In the genomic region with DNA sequence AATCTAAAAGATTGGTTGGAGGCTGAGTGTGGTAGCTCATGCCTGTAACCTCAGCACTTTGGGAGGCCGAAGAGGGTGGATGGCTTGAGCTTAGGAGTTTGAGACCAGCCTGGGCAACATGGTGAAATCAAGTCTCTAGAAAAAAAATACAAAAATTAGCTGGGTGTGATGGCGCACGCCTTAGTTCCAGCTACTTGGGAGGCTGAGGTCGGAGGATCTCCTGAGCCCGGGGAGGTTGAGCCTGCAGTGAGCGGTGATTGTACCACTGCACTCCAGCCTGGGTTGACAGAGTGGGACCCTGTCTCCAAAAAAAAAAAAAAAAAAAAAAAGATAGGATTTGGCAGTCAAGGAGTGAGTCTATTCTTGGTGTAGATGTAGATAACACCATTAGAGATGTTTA, we compare ENCODE assay signal across 22 cellular contexts. TPM values are rescaled to one million over a fixed set of nuclear protein-coding genes. Genes with fewer than 3 reads are reported as not detected.
DNase-seq lines count a peak whose midpoint lies in the region; ATAC-seq and TF ChIP-seq lines count a peak whose summit lies in the region.
"Had no signal": no experiment of that assay in that cellular context is flagged by ENCODE, and none has a peak within 500 bp of the region (broad histone marks: within the 10 kb centered on the region; RNA-seq: fewer than 3 reads in every experiment).

No MANE protein-coding gene starts in this region.

- no peak for TF ChIP-seq CTCF in ascending aorta (IDR thresholded peaks at IDR 0.05)
- TF ChIP-seq CTCF in upper lobe of left lung (IDR thresholded peaks at IDR 0.05), result no peak

- H3K4me3 Mint-ChIP-seq in activated CD4-positive, alpha-beta T cell treated with anti-CD3 and anti-CD28 coated beads, Interleukin-2, amount 10 ng/mL, durations not matched to agents 7 days and 5 days, result no peak overlapping the region
- H3K4me3 Mint-ChIP-seq: B cell; CD4-positive, CD25-positive, alpha-beta regulatory T cell; CD8-positive, alpha-beta T cell had no signal

- H3K27me3 Mint-ChIP-seq in activated CD4-positive, alpha-beta T cell treated with anti-CD3 and anti-CD28 coated beads, Interleukin-2, amount 10 ng/mL, durations not matched to agents 7 days and 5 days, result no peaks in the 10 kb centered on the region
- H3K27me3 Mint-ChIP-seq: B cell had no signal

- no peaks in the 10 kb centered on the region for H3K36me3 Mint-ChIP-seq in activated CD4-positive, alpha-beta T cell treated with anti-CD3 and anti-CD28 coated beads, Interleukin-2, amount 10 ng/mL, durations not matched to agents 7 days and 5 days (ENCODE audit: low read depth)
- H3K36me3 Mint-ChIP-seq: CD4-positive, CD25-positive, alpha-beta regulatory T cell; CD8-positive, alpha-beta T cell had no signal

- H3K9me3 Mint-ChIP-seq in activated CD4-positive, alpha-beta T cell treated with anti-CD3 and anti-CD28 coated beads, Interleukin-2, amount 10 ng/mL, durations not matched to agents 7 days and 5 days, result no peaks in the 10 kb centered on the region
- H3K9me3 Mint-ChIP-seq: CD8-positive, alpha-beta T cell had no signal

- H3K27me3 ChIP-seq in ascending aorta (no peaks in the 10 kb centered on the region), upper lobe of left lung (no peaks in the 10 kb centered on the region)
- H3K27me3 ChIP-seq: BLaER1 had no signal

- H3K4me1 ChIP-seq in ascending aorta (no peaks in the 10 kb centered on the region), upper lobe of left lung (no peaks in the 10 kb centered on the region)

- H3K9me3 ChIP-seq in ascending aorta (no peaks in the 10 kb centered on the region), upper lobe of left lung (no peaks in the 10 kb centered on the region)
- H3K9me3 ChIP-seq: BLaER1, Caco-2 had no signal

- 95% methylated on average over 6 of the region's 6 CpGs for WGBS in upper lobe of left lung, 2 donors

- no peak for TF ChIP-seq POLR2A in upper lobe of left lung (IDR thresholded peaks at IDR 0.05)

- peak overlapping the region; percentile 6 for H3K27ac Mint-ChIP-seq in activated CD4-positive, alpha-beta T cell treated with anti-CD3 and anti-CD28 coated beads, Interleukin-2, amount 10 ng/mL, durations not matched to agents 7 days and 5 days
- H3K27ac Mint-ChIP-seq: B cell; CD4-positive, CD25-positive, alpha-beta regulatory T cell; CD8-positive, alpha-beta T cell had no signal

- no peak for DNase-seq in activated CD4-positive, alpha-beta T cell treated with anti-CD3 and anti-CD28 coated beads, Interleukin-2, amount 10 ng/mL, durations not matched to agents 7 days and 5 days
- DNase-seq in activated CD4-positive, alpha-beta T cell treated with anti-CD3 and anti-CD28 coated beads for 48 hours, result no peak
- DNase-seq in activated effector memory CD4-positive, alpha-beta T cell treated with anti-CD3 and anti-CD28 coated beads, Interleukin-2, amount 50 U/mL, for 16 hours, result peak; percentile 21
- no peak for DNase-seq in activated effector memory CD4-positive, alpha-beta T cell treated with Interleukin-2 at 50 U/mL for 16 hours
- DNase-seq in mesenteric fat pad (ENCODE audit: low spot score) (peak; percentile 51), ascending aorta (ENCODE audit: low spot score in 2 of 2) (no peak), upper lobe of left lung (no peak)
- no peak for DNase-seq in stimulated activated naive CD4-positive, alpha-beta T cell (lab: John Stamatoyannopoulos, UW)
- DNase-seq: CD8-positive, alpha-beta T cell; DMS153; DND-41; GM23248; H7; HCEC 1CT had no signal

- TF ChIP-seq EP300 in upper lobe of left lung (IDR thresholded peaks at IDR 0.05), result no peak

- ATAC-seq in upper lobe of left lung (ENCODE audit: low FRiP score in 2 of 2), result no peak
- ATAC-seq: CD8-positive, alpha-beta T cell; GM12878 had no signal

- no peak overlapping the region for H3K27ac ChIP-seq in ascending aorta
- no peak overlapping the region for H3K27ac ChIP-seq in upper lobe of left lung
- H3K27ac ChIP-seq: 22Rv1, BLaER1, C4-2B, GM23248 had no signal

- H3K36me3 ChIP-seq in ascending aorta, result no peaks in the 10 kb centered on the region
- no peaks in the 10 kb centered on the region for H3K36me3 ChIP-seq in upper lobe of left lung
- H3K36me3 ChIP-seq: BLaER1 had no signal

- intact Hi-C loops in ascending aorta (cut with DNase I), result no loop called here

- no peak overlapping the region for H3K4me3 ChIP-seq in ascending aorta
- H3K4me3 ChIP-seq in upper lobe of left lung, result no peak overlapping the region
- H3K4me3 ChIP-seq: BLaER1, GM12878, GM23248 had no signal

- H3K4me1 Mint-ChIP-seq in activated CD4-positive, alpha-beta T cell treated with anti-CD3 and anti-CD28 coated beads, Interleukin-2, amount 10 ng/mL, durations not matched to agents 7 days and 5 days, result peaks cover 11% of the 10 kb centered on the region

- POLR2A ChIA-PET in activated CD4-positive, alpha-beta T cell treated with anti-CD3 and anti-CD28 coated beads, Interleukin-2, amount 10 ng/mL, durations not matched to agents 7 days and 5 days (lab: Charles Lee), result no interaction called here

- CTCF ChIA-PET in activated CD4-positive, alpha-beta T cell treated with anti-CD3 and anti-CD28 coated beads, Interleukin-2, amount 10 ng/mL, durations not matched to agents 7 days and 5 days (lab: Charles Lee), result interaction anchor here (0.6 kb wide), 1 partner anchor 158 kb away, joined by 3 read pairs; no protein-coding TSS in a partner anchor

RNA-seq across cellular contexts. Expression of a gene that starts 10.6 kb away (rescaled TPM):
- not detected for total RNA-seq in activated CD4-positive, alpha-beta T cell treated with anti-CD3 and anti-CD28 coated beads, Interleukin-2, amount 10 ng/mL, durations not matched to agents 7 days and 5 days
- 0.32 TPM for total RNA-seq in mesenteric fat pad
- total RNA-seq in ascending aorta, result not detected
- total RNA-seq in upper lobe of left lung, result 100 to 1,000 TPM; 132 to 523 (median 171) TPM
- total RNA-seq: B cell; CD4-positive, CD25-positive, alpha-beta regulatory T cell; CD8-positive, alpha-beta T cell; GM12878; GM23248; H1 had no signal

RNA-seq across cellular contexts. Expression of a gene that starts 14.0 kb away (rescaled TPM):
- total RNA-seq in activated CD4-positive, alpha-beta T cell treated with anti-CD3 and anti-CD28 coated beads, Interleukin-2, amount 10 ng/mL, durations not matched to agents 7 days and 5 days, result not detected
- 77.3 TPM for total RNA-seq in mesenteric fat pad
- 34.5 TPM for total RNA-seq in ascending aorta
- total RNA-seq in upper lobe of left lung, result 10 to 100 TPM in 3 of 6 donors, 1 to 10 TPM in 3; 4.8 to 28.7 (median 12.8) TPM
- total RNA-seq: Caco-2; CD4-positive, CD25-positive, alpha-beta regulatory T cell; CD8-positive, alpha-beta T cell; GM23248; H1; H7 had no signal

RNA-seq across cellular contexts. Expression of a gene that starts 22.0 kb away (rescaled TPM):
- 100 to 1,000 TPM; 112 to 122 TPM for total RNA-seq in activated CD4-positive, alpha-beta T cell treated with anti-CD3 and anti-CD28 coated beads, Interleukin-2, amount 10 ng/mL, durations not matched to agents 7 days and 5 days
- 107 TPM for total RNA-seq in mesenteric fat pad
- 76.0 TPM for total RNA-seq in ascending aorta
- 100 to 1,000 TPM in 4 of 6 donors, 10 to 100 TPM in 2; 84.0 to 383 (median 180) TPM for total RNA-seq in upper lobe of left lung

RNA-seq across cellular contexts. Expression of a gene that starts 41.4 kb away (rescaled TPM):
- not detected for total RNA-seq in activated CD4-positive, alpha-beta T cell treated with anti-CD3 and anti-CD28 coated beads, Interleukin-2, amount 10 ng/mL, durations not matched to agents 7 days and 5 days
- not detected for total RNA-seq in mesenteric fat pad
- total RNA-seq in ascending aorta, result not detected
- not detected for total RNA-seq in upper lobe of left lung
- total RNA-seq: B cell; Caco-2; CD4-positive, CD25-positive, alpha-beta regulatory T cell; CD8-positive, alpha-beta T cell; GM12878; GM23248; H1 had no signal

Comparison
In these comparisons a context has a peak if more than half of its experiments do, and no peak if none do; other contexts are left out.
1. DNase-seq: peak in activated effector memory CD4-positive, alpha-beta T cell treated with anti-CD3 and anti-CD28 coated beads, Interleukin-2, amount 50 U/mL, for 16 hours (single experiment) and mesenteric fat pad (single experiment); none in activated CD4-positive, alpha-beta T cell treated with anti-CD3 and anti-CD28 coated beads, Interleukin-2, amount 10 ng/mL, durations not matched to agents 7 days and 5 days (single experiment), activated CD4-positive, alpha-beta T cell treated with anti-CD3 and anti-CD28 coated beads for 48 hours (single experiment), activated effector memory CD4-positive, alpha-beta T cell treated with Interleukin-2 at 50 U/mL for 16 hours (single experiment), stimulated activated naive CD4-positive, alpha-beta T cell (0 of 6), ascending aorta (0 of 2) and upper lobe of left lung (0 of 2).
2. RNA of a gene that starts 10.6 kb away (total RNA-seq): 132 to 523 TPM in upper lobe of left lung; 0.32 TPM in mesenteric fat pad (single experiment), not detected in activated CD4-positive, alpha-beta T cell treated with anti-CD3 and anti-CD28 coated beads, Interleukin-2, amount 10 ng/mL, durations not matched to agents 7 days and 5 days and not detected in ascending aorta (single experiment); every median in the first group is over 100 times any median in the second.
3. RNA of a gene that starts 14.0 kb away (total RNA-seq): 77.3 TPM in mesenteric fat pad (single experiment), 34.5 TPM in ascending aorta (single experiment) and 4.8 to 28.7 TPM in upper lobe of left lung; not detected in activated CD4-positive, alpha-beta T cell treated with anti-CD3 and anti-CD28 coated beads, Interleukin-2, amount 10 ng/mL, durations not matched to agents 7 days and 5 days; every median in the first group is over 4 times any median in the second.